ENCODE assay signal across 13 cellular contexts in genomic region chr2:160695402-160696060, GRCh38.
A peak's percentile ranks its signal among the peaks of the same experiment; 100 is the strongest.
DNase-seq lines count a peak whose midpoint lies in the region; ATAC-seq and TF ChIP-seq lines count a peak whose summit lies in the region.
"Had no signal": no experiment of that assay in that cellular context is flagged by ENCODE, and none has a peak within 500 bp of the region (broad histone marks: within the 10 kb centered on the region; RNA-seq: fewer than 3 reads in every experiment).

No MANE protein-coding gene starts in this region.

- H3K4me3 Mint-ChIP-seq in natural killer cell treated with Interleukin-12 subunit alpha and Interleukin-12 subunit beta and Interleukin-15 and Interleukin-18, amount 100 ng/mL, for 72 hours: no peak overlapping the region

- H2BK15ac ChIP-seq in mesenchymal stem cell (ENCODE audit: low read depth, poor library complexity, severe bottlenecking): no peak overlapping the region

- no peaks in the 10 kb centered on the region for H3K9me2 ChIP-seq in MM.1S (replicated peaks; ENCODE audit: insufficient read depth, low read length)
- H3K9me2 ChIP-seq in SK-N-SH: no peaks in the 10 kb centered on the region

- H3K4me3 ChIP-seq in MM.1S (ENCODE audit: low read length): no peak overlapping the region
- H3K4me3 ChIP-seq in SK-N-SH (ENCODE audit: low read depth in 2 of 2, low read length in 1 of 2): no peak overlapping the region
- H3K4me3 ChIP-seq in mesenchymal stem cell (ENCODE audit: insufficient read depth in 1 of 2, low read depth in 1 of 2, low read length in 2 of 2): no peak overlapping the region
- H3K4me3 ChIP-seq: ascending aorta; BLaER1 treated with 17β-estradiol and CSF1 and Interleukin-3, amounts not matched to agents 10 nM and 100 nM; SK-N-MC had no signal

- no peak for TF ChIP-seq RAD21 in SK-N-SH (IDR thresholded peaks at IDR 0.05; ENCODE audit: low read length)

- DNase-seq in DMS153 treated with DMSO at 0.1 percent for 48 hours (lab: John Stamatoyannopoulos, UW; ENCODE audit: unreplicated experiment) (peak; percentile 83), MM.1S (peak; percentile 61), SK-N-SH (no peak), mesenchymal stem cell (peak; percentile 24), AG08396 (ENCODE audit: low spot score) (no peak), globus pallidus (ENCODE audit: low spot score) (no peak)
- DNase-seq in natural killer cell treated with Interleukin-12 subunit alpha and Interleukin-12 subunit beta and Interleukin-15 and Interleukin-18, amount 100 ng/mL, for 72 hours (ENCODE audit: low spot score): no peak
- DNase-seq: NK-92 treated with Interleukin-12 subunit alpha and Interleukin-12 subunit beta, amount 100 ng/mL, for 24 hours had no signal

- POLR2A ChIA-PET in SK-N-SH (lab: Yijun Ruan, JAX): no interaction called here

- no peak for ATAC-seq in natural killer cell treated with Interleukin-12 subunit alpha and Interleukin-12 subunit beta and Interleukin-15 and Interleukin-18, amount 100 ng/mL, for 72 hours
- no peak for ATAC-seq in GM18498 (IDR thresholded peaks at IDR 0.05; ENCODE audit: unreplicated experiment)

- H3K4me1 Mint-ChIP-seq in natural killer cell treated with Interleukin-12 subunit alpha and Interleukin-12 subunit beta and Interleukin-15 and Interleukin-18, amount 100 ng/mL, for 72 hours (ENCODE audit: low read depth in 2 of 2): no peaks in the 10 kb centered on the region

- TF ChIP-seq CTCF in MM.1S (IDR thresholded peaks at IDR 0.05; ENCODE audit: low read length) (no peak), SK-N-SH (IDR thresholded peaks at IDR 0.05) (no peak)

- H3K79me2 ChIP-seq in MM.1S (ENCODE audit: low read length) (no peaks in the 10 kb centered on the region), SK-N-SH (ENCODE audit: insufficient read depth) (no peaks in the 10 kb centered on the region)

- CTCF ChIA-PET in SK-N-SH (lab: Yijun Ruan, JAX): interaction anchor here (0.8 to 1.2 kb wide), 3 partner anchors 12 to 274 kb away, joined by 3 read pairs; no protein-coding TSS in a partner anchor

- TF ChIP-seq EP300 in SK-N-SH (IDR thresholded peaks at IDR 0.05; ENCODE audit: borderline replicate concordance in 1 of 2, low read depth in 1 of 2, low read length in 1 of 2): peak in 1 of 2 experiments; percentile 32; a peak in 1 of 4 replicates

- H2BK120ac ChIP-seq in mesenchymal stem cell (ENCODE audit: low read depth, low read length): no peak overlapping the region

- peak overlapping the region; percentile 49 for H3K4me2 ChIP-seq in MM.1S (ENCODE audit: low read depth, low read length)
- H3K4me2 ChIP-seq in SK-N-SH: 0 out of 2 replicates have a peak overlapping the region, but pooled peaks have one; percentile 13
- no peak overlapping the region for H3K4me2 ChIP-seq in mesenchymal stem cell (ENCODE audit: low read length, poor library complexity, severe bottlenecking)
- H3K4me2 ChIP-seq: BLaER1 treated with 17β-estradiol and CSF1 and Interleukin-3, amounts not matched to agents 10 nM and 100 nM had no signal

- no peak overlapping the region for H3K4ac ChIP-seq in mesenchymal stem cell (ENCODE audit: low read depth in 1 of 2, low read length in 2 of 2)

- no peaks in the 10 kb centered on the region for H3K36me3 ChIP-seq in MM.1S (replicated peaks; ENCODE audit: insufficient read depth, low read length)
- H3K36me3 ChIP-seq in SK-N-SH (replicated peaks in 1 of 2; ENCODE audit: control insufficient read depth in 1 of 2, insufficient read depth in 2 of 2, low read length in 1 of 2): no peaks in the 10 kb centered on the region
- H3K36me3 ChIP-seq in mesenchymal stem cell (ENCODE audit: control insufficient read depth in 1 of 2, insufficient read depth in 2 of 2, low read depth in 1 of 2, low read length in 2 of 2): no peaks in the 10 kb centered on the region
- H3K36me3 ChIP-seq: ascending aorta; BLaER1 treated with 17β-estradiol and CSF1 and Interleukin-3, amounts not matched to agents 10 nM and 100 nM had no signal

- H3F3A ChIP-seq in MM.1S (ENCODE audit: insufficient read depth, low read length): peaks cover 19% of the 10 kb centered on the region
- no peaks in the 10 kb centered on the region for H3F3A ChIP-seq in SK-N-SH (replicated peaks; ENCODE audit: insufficient read depth)

- no peak overlapping the region for H2AK5ac ChIP-seq in mesenchymal stem cell (ENCODE audit: low read length, severe bottlenecking)

- no peaks in the 10 kb centered on the region for H3K36me3 Mint-ChIP-seq in natural killer cell treated with Interleukin-12 subunit alpha and Interleukin-12 subunit beta and Interleukin-15 and Interleukin-18, amount 100 ng/mL, for 72 hours

- no peaks in the 10 kb centered on the region for H3K9me3 ChIP-seq in MM.1S (replicated peaks; ENCODE audit: insufficient read depth, low read length)
- H3K9me3 ChIP-seq in SK-N-SH: no peaks in the 10 kb centered on the region
- H3K9me3 ChIP-seq in mesenchymal stem cell (ENCODE audit: control insufficient read depth, low read length): no peaks in the 10 kb centered on the region
- H3K9me3 ChIP-seq: ascending aorta; BLaER1 treated with 17β-estradiol and CSF1 and Interleukin-3, amounts not matched to agents 10 nM and 100 nM had no signal

- H3K18ac ChIP-seq in mesenchymal stem cell (ENCODE audit: low read depth in 1 of 2, low read length in 2 of 2): no peak overlapping the region

- H3K27ac Mint-ChIP-seq in natural killer cell treated with Interleukin-12 subunit alpha and Interleukin-12 subunit beta and Interleukin-15 and Interleukin-18, amount 100 ng/mL, for 72 hours: no peak overlapping the region

- peaks cover 28% of the 10 kb centered on the region for H3K4me1 ChIP-seq in MM.1S (ENCODE audit: low read length)
- H3K4me1 ChIP-seq in SK-N-SH (ENCODE audit: control insufficient read depth in 1 of 2, insufficient read depth in 2 of 2, low read depth in 1 of 2, low read length in 1 of 2): peaks cover 3 to 13% of the 10 kb centered on the region in 2 experiments; a peak in 3 of 4 replicates
- peaks cover 2% of the 10 kb centered on the region for H3K4me1 ChIP-seq in mesenchymal stem cell (ENCODE audit: control insufficient read depth, insufficient read depth, low read depth, low read length)
- H3K4me1 ChIP-seq: ascending aorta; BLaER1 treated with 17β-estradiol and CSF1 and Interleukin-3, amounts not matched to agents 10 nM and 100 nM had no signal

- no peaks in the 10 kb centered on the region for H3K9me3 Mint-ChIP-seq in natural killer cell treated with Interleukin-12 subunit alpha and Interleukin-12 subunit beta and Interleukin-15 and Interleukin-18, amount 100 ng/mL, for 72 hours

- 51% methylated on average over 3 of the region's 3 CpGs for WGBS in SK-N-SH (ENCODE audit: low lambda C conversion rate)
- 65% methylated on average over 3 of the region's 3 CpGs for WGBS in mesenchymal stem cell

- H2AFZ ChIP-seq in MM.1S (ENCODE audit: low read length) (peak overlapping the region; percentile 19; the same call in 1 of the 2 replicates), SK-N-SH (ENCODE audit: low read depth) (peak overlapping the region; percentile 2), mesenchymal stem cell (ENCODE audit: low read depth, low read length) (no peak overlapping the region)

- no peaks in the 10 kb centered on the region for H3K27me3 ChIP-seq in MM.1S (replicated peaks; ENCODE audit: insufficient read depth, low read length)
- no peaks in the 10 kb centered on the region for H3K27me3 ChIP-seq in SK-N-SH (ENCODE audit: insufficient read depth)
- H3K27me3 ChIP-seq in mesenchymal stem cell (ENCODE audit: control insufficient read depth in 1 of 2, insufficient read depth in 1 of 2, low read length in 2 of 2): no peaks in the 10 kb centered on the region
- H3K27me3 ChIP-seq: ascending aorta; BLaER1 treated with 17β-estradiol and CSF1 and Interleukin-3, amounts not matched to agents 10 nM and 100 nM had no signal

- H3K9ac ChIP-seq in MM.1S (ENCODE audit: low read length) (no peak overlapping the region), SK-N-SH (no peak overlapping the region), mesenchymal stem cell (ENCODE audit: low read length) (no peak overlapping the region)
- H3K9ac ChIP-seq: BLaER1 treated with 17β-estradiol and CSF1 and Interleukin-3, amounts not matched to agents 10 nM and 100 nM had no signal

- no peaks in the 10 kb centered on the region for H4K20me1 ChIP-seq in MM.1S (ENCODE audit: insufficient read depth, low read length)
- no peaks in the 10 kb centered on the region for H4K20me1 ChIP-seq in SK-N-SH (ENCODE audit: insufficient read depth)
- H4K20me1 ChIP-seq: BLaER1 treated with 17β-estradiol and CSF1 and Interleukin-3, amounts not matched to agents 10 nM and 100 nM had no signal

- no peaks in the 10 kb centered on the region for H3K79me1 ChIP-seq in mesenchymal stem cell (replicated peaks; ENCODE audit: low read length, poor library complexity, severe bottlenecking)

- H3K27ac ChIP-seq in MM.1S (ENCODE audit: low read length) (peak overlapping the region; percentile 77), SK-N-SH (ENCODE audit: low read depth in 2 of 2, low read length in 1 of 2) (peak overlapping the region; percentile 37 to 77; a peak in 3 of 4 replicates), mesenchymal stem cell (ENCODE audit: low read length, poor library complexity, severe bottlenecking) (no peak overlapping the region)
- H3K27ac ChIP-seq: ascending aorta; BLaER1 treated with 17β-estradiol and CSF1 and Interleukin-3, amounts not matched to agents 10 nM and 100 nM; SK-N-MC; VCaP had no signal

- H3K27me3 Mint-ChIP-seq in natural killer cell treated with Interleukin-12 subunit alpha and Interleukin-12 subunit beta and Interleukin-15 and Interleukin-18, amount 100 ng/mL, for 72 hours: no peaks in the 10 kb centered on the region

- peak overlapping the region; percentile 37 to 63 for H2BK12ac ChIP-seq in mesenchymal stem cell (ENCODE audit: low read length in 2 of 2)

- H3K14ac ChIP-seq in mesenchymal stem cell (ENCODE audit: low read length in 2 of 2): no peak overlapping the region

- no peak overlapping the region for H2BK5ac ChIP-seq in mesenchymal stem cell (ENCODE audit: low read depth, low read length, poor library complexity, severe bottlenecking)

- H3K23ac ChIP-seq in mesenchymal stem cell (ENCODE audit: low read length in 2 of 2): no peak overlapping the region

- no peak overlapping the region for H4K8ac ChIP-seq in mesenchymal stem cell (ENCODE audit: low read length)

- H4K91ac ChIP-seq in mesenchymal stem cell (ENCODE audit: low read length): no peak overlapping the region

TF ChIP-seq in SK-N-SH, 30 proteins besides CTCF, POLR2A, EP300 and RAD21 (continues in another document):
- no peak for TF ChIP-seq TAF1 (IDR thresholded peaks at IDR 0.05; ENCODE audit: borderline replicate concordance, low read depth, low read length)
- TF ChIP-seq, protein P1, sequence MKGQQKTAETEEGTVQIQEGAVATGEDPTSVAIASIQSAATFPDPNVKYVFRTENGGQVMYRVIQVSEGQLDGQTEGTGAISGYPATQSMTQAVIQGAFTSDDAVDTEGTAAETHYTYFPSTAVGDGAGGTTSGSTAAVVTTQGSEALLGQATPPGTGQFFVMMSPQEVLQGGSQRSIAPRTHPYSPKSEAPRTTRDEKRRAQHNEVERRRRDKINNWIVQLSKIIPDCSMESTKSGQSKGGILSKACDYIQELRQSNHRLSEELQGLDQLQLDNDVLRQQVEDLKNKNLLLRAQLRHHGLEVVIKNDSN (IDR thresholded peaks at IDR 0.05; ENCODE audit: borderline replicate concordance, low read depth): peak; percentile 82
- peak; percentile 49 for TF ChIP-seq JUND (IDR thresholded peaks at IDR 0.05)
- peak; percentile 56; the same call in 1 of the 2 replicates for TF ChIP-seq FOSL2 (IDR thresholded peaks at IDR 0.05; ENCODE audit: borderline replicate concordance, low read depth)

Comparison
In these comparisons a context has a peak if more than half of its experiments do, and no peak if none do; other contexts are left out.
1. DNase-seq: peak in DMS153 treated with DMSO at 0.1 percent for 48 hours (single experiment), MM.1S (single experiment) and mesenchymal stem cell (single experiment); none in SK-N-SH (single experiment), natural killer cell treated with Interleukin-12 subunit alpha and Interleukin-12 subunit beta and Interleukin-15 and Interleukin-18, amount 100 ng/mL, for 72 hours (single experiment), AG08396 (single experiment) and globus pallidus (single experiment).